29 cellular contexts compared by ENCODE assay signal in genomic region chr3:2476996-2477395, GRCh38.
"Had no signal": no experiment of that assay in that cellular context is flagged by ENCODE, and none has a peak within 500 bp of the region (broad histone marks: within the 10 kb centered on the region; RNA-seq: fewer than 3 reads in every experiment).

No MANE protein-coding gene starts in this region.

- DNase-seq: activated B cell treated with CpG ODN at 0.5 μM for 24 hours; activated CD4-positive, alpha-beta memory T cell treated with anti-CD3 and anti-CD28 coated beads for 36 hours; activated CD4-positive, alpha-beta T cell treated with anti-CD3 and anti-CD28 coated beads for 4 hours; activated CD4-positive, alpha-beta T cell treated with anti-CD3 and anti-CD28 coated beads, Interleukin-2, amount 10 ng/mL, durations not matched to agents 24 days and 14 days; activated CD4-positive, alpha-beta T cell treated with anti-CD3 and anti-CD28 coated beads, Interleukin-2, amount 50 U/mL, for 1 hour; activated CD4-positive, alpha-beta T cell treated with anti-CD3 and anti-CD28 coated beads, Interleukin-2, amount 50 U/mL, for 4 hours; activated CD4-positive, CD25-positive, alpha-beta regulatory T cell treated with anti-CD3 and anti-CD28 coated beads, Interleukin-2, amount 50 U/mL, for 72 hours; activated CD8-positive, alpha-beta memory T cell treated with anti-CD3 and anti-CD28 coated beads, Interleukin-2, amount 50 U/mL, for 4 hours; activated CD8-positive, alpha-beta T cell treated with anti-CD3 and anti-CD28 coated beads for 36 hours; activated effector memory CD4-positive, alpha-beta T cell treated with anti-CD3 and anti-CD28 coated beads, Interleukin-2, amount 50 U/mL, for 16 hours; activated gamma-delta T cell treated with Interleukin-2 at 50 U/mL for 16 hours; activated naive CD4-positive, alpha-beta T cell; activated naive CD4-positive, alpha-beta T cell treated with anti-CD3 and anti-CD28 coated beads for 36 hours; activated naive CD4-positive, alpha-beta T cell treated with anti-CD3 and anti-CD28 coated beads, Interleukin-2, amount 50 U/mL, for 16 hours; activated naive CD8-positive, alpha-beta T cell treated with anti-CD3 and anti-CD28 coated beads for 36 hours; activated T-cell treated with anti-CD3 and anti-CD28 coated beads for 4 hours; activated T-cell treated with anti-CD3 and anti-CD28 coated beads, Interleukin-2, amount 50 U/mL, for 1 hour; activated T-cell treated with anti-CD3 and anti-CD28 coated beads, Interleukin-2, amount 50 U/mL, for 4 hours; activated T-cell treated with anti-CD3 and anti-CD28 coated beads, Interleukin-2, amount 50 U/mL, for 72 hours; adrenal gland; amniotic stem cell; T-helper 1 cell; T-helper 2 cell; T-helper 9 cell had no signal

- ATAC-seq: activated CD8-positive, alpha-beta T cell treated with anti-CD3 and anti-CD28 coated beads for 36 hours; activated naive CD4-positive, alpha-beta T cell treated with anti-CD3 and anti-CD28 coated beads, Interleukin-2, amount 50 U/mL, for 72 hours; activated T-cell treated with anti-CD3 and anti-CD28 coated beads, Interleukin-2, amount 50 U/mL, for 4 hours; activated T-cell treated with anti-CD3 and anti-CD28 coated beads, Interleukin-2, amount 50 U/mL, for 72 hours; activated T-helper 17 cell treated with anti-CD3 and anti-CD28 coated beads, Interleukin-2, amount 50 U/mL, for 72 hours had no signal

- H3K36me3 ChIP-seq: adrenal gland, ascending aorta, cardiac muscle cell had no signal

- H3K9me3 ChIP-seq: adrenal gland, ascending aorta had no signal

- H3K4me1 ChIP-seq: adrenal gland, ascending aorta had no signal

- H3K27me3 ChIP-seq: adrenal gland, ascending aorta, cardiac muscle cell had no signal

- H3K4me3 ChIP-seq: adrenal gland, ascending aorta, cardiac muscle cell had no signal

- H3K27ac ChIP-seq: adrenal gland, ascending aorta, cardiac muscle cell, VCaP had no signal
